Comparison of ENCODE assay signal across 8 cellular contexts in genomic region chr21:5118296-5118679, GRCh38.
DNase-seq lines count a peak whose midpoint lies in the region; ATAC-seq and TF ChIP-seq lines count a peak whose summit lies in the region.
"Not testable (repeated sequence)": the region's sequence is repeated elsewhere in the genome, so short reads cannot be mapped to it uniquely, and the experiment has no call there.

No MANE protein-coding gene starts in this region.

- H3K4me2 ChIP-seq in OCI-LY1 (ENCODE audit: low read length), result not testable (repeated sequence)

- not testable (repeated sequence) for H3K4me1 Mint-ChIP-seq in natural killer cell; stimulated activated naive B cell treated with anti-CD40 and anti-IgM and Interleukin-4, amounts not matched to agents 10 μg/mL and 1 μg/mL and 100 μg/mL, for 72 hours

- H3K9me3 ChIP-seq in OCI-LY1 (ENCODE audit: low read length); effector memory CD4-positive, alpha-beta T cell (ENCODE audit: control insufficient read depth, low read length): not testable (repeated sequence)

- not testable (repeated sequence) for H3K4me1 ChIP-seq in OCI-LY1 (ENCODE audit: insufficient read depth, low read length, severe bottlenecking); effector memory CD4-positive, alpha-beta T cell (ENCODE audit: control insufficient read depth, insufficient read depth, low read length, poor library complexity, severe bottlenecking)

- intact Hi-C loops in natural killer cell (cut with micrococcal nuclease), result not testable (repeated sequence)

- H3K4me3 ChIP-seq in OCI-LY1 (ENCODE audit: low read depth, low read length, poor library complexity, severe bottlenecking); effector memory CD4-positive, alpha-beta T cell (ENCODE audit: insufficient read depth, low read depth, low read length, poor library complexity, severe bottlenecking): not testable (repeated sequence)

- not testable (repeated sequence) for H3K79me2 ChIP-seq in OCI-LY1 (ENCODE audit: insufficient read depth, low read length)

- TF ChIP-seq CTCF in OCI-LY1 (IDR thresholded peaks at IDR 0.05; ENCODE audit: low read length); natural killer cell (IDR thresholded peaks at IDR 0.05): not testable (repeated sequence)

- H3K36me3 Mint-ChIP-seq in natural killer cell; stimulated activated naive B cell treated with anti-CD40 and anti-IgM and Interleukin-4, amounts not matched to agents 10 μg/mL and 1 μg/mL and 100 μg/mL, for 72 hours: not testable (repeated sequence)

- not testable (repeated sequence) for H3K27me3 Mint-ChIP-seq in natural killer cell (ENCODE audit: low read depth in 2 of 2); stimulated activated naive B cell treated with anti-CD40 and anti-IgM and Interleukin-4, amounts not matched to agents 10 μg/mL and 1 μg/mL and 100 μg/mL, for 72 hours

- H3K27ac ChIP-seq in OCI-LY1 (ENCODE audit: low read depth, low read length, poor library complexity, severe bottlenecking), result peak overlapping the region; percentile 77
- H3K27ac ChIP-seq in effector memory CD4-positive, alpha-beta T cell (ENCODE audit: insufficient read depth, low read length, poor library complexity, severe bottlenecking), result peak overlapping the region; percentile 32

- H3K27me3 ChIP-seq in OCI-LY1 (ENCODE audit: insufficient read depth, low read length); effector memory CD4-positive, alpha-beta T cell (replicated peaks; ENCODE audit: control insufficient read depth, insufficient read depth, low read length, poor library complexity, severe bottlenecking): not testable (repeated sequence)

- H3K9me3 Mint-ChIP-seq in natural killer cell; stimulated activated naive B cell treated with anti-CD40 and anti-IgM and Interleukin-4, amounts not matched to agents 10 μg/mL and 1 μg/mL and 100 μg/mL, for 72 hours: not testable (repeated sequence)

- peak; percentile 45 for ATAC-seq in GM18511 (IDR thresholded peaks at IDR 0.05; ENCODE audit: unreplicated experiment)
- peak; percentile 44 for ATAC-seq in GM21825 (IDR thresholded peaks at IDR 0.05; ENCODE audit: unreplicated experiment)
- peak; percentile 70 to 84 (median 77) for ATAC-seq in natural killer cell
- ATAC-seq in stimulated activated naive B cell treated with anti-CD40 and anti-IgM and Interleukin-4, amounts not matched to agents 10 μg/mL and 1 μg/mL and 100 μg/mL, for 72 hours (replicated peaks), result peak; percentile 69 to 70

- H3F3A ChIP-seq in OCI-LY1 (ENCODE audit: insufficient read depth, low read length), result not testable (repeated sequence)

- DNase-seq in activated CD4-positive, alpha-beta T cell treated with anti-CD3 and anti-CD28 coated beads for 48 hours, result peak; percentile 66
- peak; percentile 32 for DNase-seq in activated effector memory CD4-positive, alpha-beta T cell treated with Interleukin-2 at 50 U/mL for 16 hours
- peak; percentile 53 to 63 (median 54) for DNase-seq in effector memory CD4-positive, alpha-beta T cell
- DNase-seq in natural killer cell, result not testable (repeated sequence)
- peak; percentile 75 for DNase-seq in stimulated activated naive B cell treated with anti-CD40 and anti-IgM and Interleukin-4, amounts not matched to agents 10 μg/mL and 1 μg/mL and 100 μg/mL, for 72 hours

- not testable (repeated sequence) for H3K9ac ChIP-seq in OCI-LY1 (ENCODE audit: low read length)

- not testable (repeated sequence) for H3K36me3 ChIP-seq in OCI-LY1 (ENCODE audit: insufficient read depth, low read length); effector memory CD4-positive, alpha-beta T cell (ENCODE audit: control insufficient read depth, insufficient read depth, low read length)

- not testable (repeated sequence) for H3K27ac Mint-ChIP-seq in natural killer cell; stimulated activated naive B cell treated with anti-CD40 and anti-IgM and Interleukin-4, amounts not matched to agents 10 μg/mL and 1 μg/mL and 100 μg/mL, for 72 hours

- H4K20me1 ChIP-seq in OCI-LY1 (ENCODE audit: insufficient read depth, low read length), result not testable (repeated sequence)

- H3K9me2 ChIP-seq in OCI-LY1 (ENCODE audit: low read depth, low read length), result not testable (repeated sequence)

- H3K4me3 Mint-ChIP-seq in natural killer cell; stimulated activated naive B cell treated with anti-CD40 and anti-IgM and Interleukin-4, amounts not matched to agents 10 μg/mL and 1 μg/mL and 100 μg/mL, for 72 hours: not testable (repeated sequence)

- not testable (repeated sequence) for H2AFZ ChIP-seq in OCI-LY1 (ENCODE audit: low read length)
